In the genomic region with DNA sequence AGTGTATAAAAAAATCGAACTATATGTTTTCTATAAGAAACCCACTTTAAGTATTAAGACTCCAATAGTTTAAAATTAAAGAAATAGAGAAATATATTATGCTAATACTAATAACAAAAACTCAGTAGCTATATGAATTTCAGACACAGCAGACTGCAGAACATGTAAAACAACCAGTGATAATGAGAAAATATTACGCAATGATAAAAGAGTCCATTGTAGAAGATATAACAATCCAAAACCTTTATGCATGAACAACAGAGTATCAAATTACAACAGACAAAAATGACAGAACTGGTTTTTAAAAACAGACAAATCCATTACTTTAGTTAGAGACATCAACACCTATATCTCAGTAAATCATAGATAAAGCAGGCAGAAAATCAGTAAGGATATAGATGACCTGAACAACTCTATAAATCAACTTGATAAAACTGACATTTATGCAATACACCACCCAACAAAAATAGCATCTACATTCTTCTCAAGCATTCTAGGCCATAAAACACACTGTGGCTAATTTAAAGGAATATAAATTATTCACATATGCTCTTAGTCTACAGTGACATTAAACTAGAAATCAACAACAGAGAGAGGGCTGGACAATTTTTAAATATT, we compare ENCODE assay signal across 21 cellular contexts.
"Had no signal": no experiment of that assay in that cellular context is flagged by ENCODE, and none has a peak within 500 bp of the region (broad histone marks: within the 10 kb centered on the region; RNA-seq: fewer than 3 reads in every experiment).

No MANE protein-coding gene starts in this region.

- DNase-seq: activated CD4-positive, alpha-beta memory T cell treated with anti-CD3 and anti-CD28 coated beads, Interleukin-2, amount 10 ng/mL, durations not matched to agents 7 days and 5 days; activated CD4-positive, alpha-beta T cell treated with anti-CD3 and anti-CD28 coated beads, Interleukin-2, amount 10 ng/mL, durations not matched to agents 24 days and 14 days; activated effector memory CD4-positive, alpha-beta T cell treated with anti-CD3 and anti-CD28 coated beads, Interleukin-2, amount 50 U/mL, for 16 hours; activated naive CD4-positive, alpha-beta T cell treated with anti-CD3 and anti-CD28 coated beads, Interleukin-2, amount 10 ng/mL, durations not matched to agents 7 days and 5 days; central memory CD4-positive, alpha-beta T cell; dermis blood vessel endothelial cell; effector CD8-positive, alpha-beta T cell; erythroblast; foreskin fibroblast; heart right ventricle; left colon; lower lobe of right lung; naive thymus-derived CD4-positive, alpha-beta T cell; occipital lobe; small intestine; stimulated activated CD4-positive, alpha-beta T cell treated with anti-CD3 and anti-CD28 coated beads, Interleukin-2, amount 100 ng/mL, for 24 hours; stimulated activated naive CD8-positive, alpha-beta T cell treated with anti-CD3 and anti-CD28 coated beads, Interleukin-15, amount 100 ng/mL, for 72 hours had no signal

- H3K36me3 Mint-ChIP-seq: activated naive CD4-positive, alpha-beta T cell treated with anti-CD3 and anti-CD28 coated beads, Interleukin-2, amount 10 ng/mL, durations not matched to agents 7 days and 5 days; naive thymus-derived CD4-positive, alpha-beta T cell; stimulated activated effector memory CD8-positive, alpha-beta T cell treated with anti-CD3 and anti-CD28 coated beads, Interleukin-12 subunit alpha, Interleukin-12 subunit beta, amount 100 ng/mL, for 72 hours had no signal

- ATAC-seq: activated CD4-positive, CD25-positive, alpha-beta regulatory T cell treated with anti-CD3 and anti-CD28 coated beads, Interleukin-2, amount 50 U/mL, for 24 hours; heart right ventricle; left colon; lower lobe of right lung; naive thymus-derived CD4-positive, alpha-beta T cell; sciatic nerve; stimulated activated effector memory CD8-positive, alpha-beta T cell treated with anti-CD3 and anti-CD28 coated beads, Interleukin-12 subunit alpha, Interleukin-12 subunit beta, amount 100 ng/mL, for 72 hours; stimulated activated naive CD8-positive, alpha-beta T cell treated with anti-CD3 and anti-CD28 coated beads, Interleukin-15, amount 100 ng/mL, for 72 hours had no signal

- H3K27ac Mint-ChIP-seq: activated CD4-positive, alpha-beta memory T cell treated with anti-CD3 and anti-CD28 coated beads, Interleukin-2, amount 10 ng/mL, durations not matched to agents 7 days and 5 days; activated CD4-positive, alpha-beta T cell treated with anti-CD3 and anti-CD28 coated beads, Interleukin-2, amount 10 ng/mL, durations not matched to agents 24 days and 14 days; activated naive CD4-positive, alpha-beta T cell treated with anti-CD3 and anti-CD28 coated beads, Interleukin-2, amount 10 ng/mL, durations not matched to agents 7 days and 5 days; naive thymus-derived CD4-positive, alpha-beta T cell; stimulated activated effector memory CD8-positive, alpha-beta T cell treated with anti-CD3 and anti-CD28 coated beads, Interleukin-12 subunit alpha, Interleukin-12 subunit beta, amount 100 ng/mL, for 72 hours; stimulated activated naive CD8-positive, alpha-beta T cell treated with anti-CD3 and anti-CD28 coated beads, Interleukin-15, amount 100 ng/mL, for 72 hours had no signal

- H3K4me1 Mint-ChIP-seq: activated CD4-positive, alpha-beta memory T cell treated with anti-CD3 and anti-CD28 coated beads, Interleukin-2, amount 10 ng/mL, durations not matched to agents 7 days and 5 days; activated CD4-positive, alpha-beta T cell treated with anti-CD3 and anti-CD28 coated beads, Interleukin-2, amount 10 ng/mL, durations not matched to agents 24 days and 14 days; activated naive CD4-positive, alpha-beta T cell treated with anti-CD3 and anti-CD28 coated beads, Interleukin-2, amount 10 ng/mL, durations not matched to agents 7 days and 5 days; naive thymus-derived CD4-positive, alpha-beta T cell; neural crest cell; stimulated activated effector memory CD8-positive, alpha-beta T cell treated with anti-CD3 and anti-CD28 coated beads, Interleukin-12 subunit alpha, Interleukin-12 subunit beta, amount 100 ng/mL, for 72 hours; stimulated activated naive CD8-positive, alpha-beta T cell treated with anti-CD3 and anti-CD28 coated beads, Interleukin-15, amount 100 ng/mL, for 72 hours had no signal

- H3K27me3 Mint-ChIP-seq: activated CD4-positive, alpha-beta memory T cell treated with anti-CD3 and anti-CD28 coated beads, Interleukin-2, amount 10 ng/mL, durations not matched to agents 7 days and 5 days; activated CD4-positive, alpha-beta T cell treated with anti-CD3 and anti-CD28 coated beads, Interleukin-2, amount 10 ng/mL, durations not matched to agents 24 days and 14 days; activated naive CD4-positive, alpha-beta T cell treated with anti-CD3 and anti-CD28 coated beads, Interleukin-2, amount 10 ng/mL, durations not matched to agents 7 days and 5 days; naive thymus-derived CD4-positive, alpha-beta T cell; stimulated activated naive CD8-positive, alpha-beta T cell treated with anti-CD3 and anti-CD28 coated beads, Interleukin-15, amount 100 ng/mL, for 72 hours had no signal

- H3K4me3 Mint-ChIP-seq: activated CD4-positive, alpha-beta memory T cell treated with anti-CD3 and anti-CD28 coated beads, Interleukin-2, amount 10 ng/mL, durations not matched to agents 7 days and 5 days; activated CD4-positive, alpha-beta T cell treated with anti-CD3 and anti-CD28 coated beads, Interleukin-2, amount 10 ng/mL, durations not matched to agents 24 days and 14 days; activated naive CD4-positive, alpha-beta T cell treated with anti-CD3 and anti-CD28 coated beads, Interleukin-2, amount 10 ng/mL, durations not matched to agents 7 days and 5 days; naive thymus-derived CD4-positive, alpha-beta T cell; neural crest cell; stimulated activated effector memory CD8-positive, alpha-beta T cell treated with anti-CD3 and anti-CD28 coated beads, Interleukin-12 subunit alpha, Interleukin-12 subunit beta, amount 100 ng/mL, for 72 hours; stimulated activated naive CD8-positive, alpha-beta T cell treated with anti-CD3 and anti-CD28 coated beads, Interleukin-15, amount 100 ng/mL, for 72 hours had no signal
